ENCODE assay signal across 8 cellular contexts in genomic region chr17:59619313-59620063, GRCh38. TPM values are rescaled to one million over a fixed set of nuclear protein-coding genes. Genes with fewer than 3 reads are reported as not detected.
A peak's percentile ranks its signal among the peaks of the same experiment; 100 is the strongest.
DNase-seq lines count a peak whose midpoint lies in the region; ATAC-seq, FAIRE-seq and TF ChIP-seq lines count a peak whose summit lies in the region.

TSS of gene CLTC (plus strand) at chr17:59619895. CDS start at chr17:59620132, 237 bp downstream.

- H3K36me3 ChIP-seq in pancreas (no peaks in the 10 kb centered on the region), tibial artery (no peaks in the 10 kb centered on the region)

- WGBS in pancreas, 2 donors: 0% methylated on average over 49 to 65 of the region's 65 CpGs

- TF ChIP-seq CTCF in GM12864 (IDR thresholded peaks at IDR 0.05; ENCODE audit: low read depth, low read length, missing control alignments) (no peak), pancreas (IDR thresholded peaks at IDR 0.05) (no peak), tibial artery (IDR thresholded peaks at IDR 0.05) (no peak)

- intact Hi-C loops in Right ventricle myocardium superior (cut with DNase I): no loop called here
- intact Hi-C loops in pancreas (cut with DNase I): no loop called here
- intact Hi-C loops in tibial artery (cut with DNase I; ENCODE audit: low total_unique reads): loop anchor here (2.0 to 10.0 kb wide), 2 partner anchors 55 to 87 kb away; partner anchors contain the start of genes DHX40, PTRH2 and VMP1

- H3K4me1 Mint-ChIP-seq in activated naive CD8-positive, alpha-beta T cell treated with anti-CD3 and anti-CD28 coated beads, Interleukin-2, amount 50 U/mL, for 24 hours: peaks cover 59% of the 10 kb centered on the region

- peak within 1 kb of the TSS; percentile 68 for H3K4me3 ChIP-seq in GM12864 (ENCODE audit: low read depth, low read length)
- H3K4me3 ChIP-seq in pancreas: peak within 1 kb of the TSS; percentile 78 to 92 (median 82)
- peak within 1 kb of the TSS; percentile 96 to 97 for H3K4me3 ChIP-seq in tibial artery

- H3K27me3 ChIP-seq in pancreas: no peaks in the 10 kb centered on the region
- H3K27me3 ChIP-seq in tibial artery: no peaks in the 10 kb centered on the region

- H3K4me3 Mint-ChIP-seq in activated naive CD8-positive, alpha-beta T cell treated with anti-CD3 and anti-CD28 coated beads, Interleukin-2, amount 50 U/mL, for 24 hours: peak within 1 kb of the TSS; percentile 95

- peak within 1 kb of the TSS; percentile 99 for H3K27ac Mint-ChIP-seq in activated naive CD8-positive, alpha-beta T cell treated with anti-CD3 and anti-CD28 coated beads, Interleukin-2, amount 50 U/mL, for 24 hours

- ATAC-seq in HG02759 (IDR thresholded peaks at IDR 0.05; ENCODE audit: unreplicated experiment) (peak; percentile 85), Right ventricle myocardium superior (ENCODE audit: poor library complexity) (peak; percentile 94), pancreas (peak; percentile 89 to 93 (median 90))
- ATAC-seq in activated naive CD8-positive, alpha-beta T cell treated with anti-CD3 and anti-CD28 coated beads, Interleukin-2, amount 50 U/mL, for 24 hours: peak; percentile 87

- H3K9me3 ChIP-seq in pancreas: no peaks in the 10 kb centered on the region
- no peaks in the 10 kb centered on the region for H3K9me3 ChIP-seq in tibial artery

- no peaks in the 10 kb centered on the region for H3K9me3 Mint-ChIP-seq in activated naive CD8-positive, alpha-beta T cell treated with anti-CD3 and anti-CD28 coated beads, Interleukin-2, amount 50 U/mL, for 24 hours

- H3K27ac ChIP-seq in pancreas (peak within 1 kb of the TSS; percentile 92 to 99 (median 96)), tibial artery (peak within 1 kb of the TSS; percentile 98 to 99)

- H3K36me3 Mint-ChIP-seq in activated naive CD8-positive, alpha-beta T cell treated with anti-CD3 and anti-CD28 coated beads, Interleukin-2, amount 50 U/mL, for 24 hours (ENCODE audit: low read depth): peaks cover 26% of the 10 kb centered on the region

- no peak for FAIRE-seq in pancreas (lab: Jason Lieb, UNC)

- peaks cover 2% of the 10 kb centered on the region for H3K27me3 Mint-ChIP-seq in activated naive CD8-positive, alpha-beta T cell treated with anti-CD3 and anti-CD28 coated beads, Interleukin-2, amount 50 U/mL, for 24 hours

- DNase-seq in GM12864 (ENCODE audit: low read depth): peak; percentile 97
- DNase-seq in NCI-H1417 (lab: John Stamatoyannopoulos, UW): peak; percentile 92 to 99 (median 99)
- peak; percentile 95 for DNase-seq in SW480 (ENCODE audit: low spot score)
- DNase-seq in activated naive CD8-positive, alpha-beta T cell treated with anti-CD3 and anti-CD28 coated beads, Interleukin-2, amount 50 U/mL, for 24 hours: peak; percentile 93
- peak; percentile 95 for DNase-seq in Right ventricle myocardium superior
- DNase-seq in pancreas: peak; percentile 88 to 94 (median 91)
- DNase-seq in tibial artery: peak; percentile 90 to 96

- peaks cover 8 to 40% (median 27%) of the 10 kb centered on the region in 3 donors for H3K4me1 ChIP-seq in pancreas
- H3K4me1 ChIP-seq in tibial artery: peaks cover 0 to 42% (median 28%) of the 10 kb centered on the region in 4 donors

RNA-seq across cellular contexts. Expression of gene CLTC, which starts in this region (rescaled TPM):
- total RNA-seq in Right ventricle myocardium superior (126 TPM), pancreas (100 to 1,000 TPM in 2 of 6 donors, 10 to 100 TPM in 4; 44.7 to 118 (median 75.7) TPM)
- 10 to 100 TPM; 25.7 to 54.1 TPM for polyA plus RNA-seq in pancreas

Comparison
In these comparisons a context has a peak if more than half of its experiments do, and no peak if none do; other contexts are left out.
1. Peak in every context shown above with its lines: DNase-seq, ATAC-seq, H3K4me3 ChIP-seq and H3K27ac ChIP-seq.